16 cellular contexts compared by ENCODE assay signal in the genomic region with DNA sequence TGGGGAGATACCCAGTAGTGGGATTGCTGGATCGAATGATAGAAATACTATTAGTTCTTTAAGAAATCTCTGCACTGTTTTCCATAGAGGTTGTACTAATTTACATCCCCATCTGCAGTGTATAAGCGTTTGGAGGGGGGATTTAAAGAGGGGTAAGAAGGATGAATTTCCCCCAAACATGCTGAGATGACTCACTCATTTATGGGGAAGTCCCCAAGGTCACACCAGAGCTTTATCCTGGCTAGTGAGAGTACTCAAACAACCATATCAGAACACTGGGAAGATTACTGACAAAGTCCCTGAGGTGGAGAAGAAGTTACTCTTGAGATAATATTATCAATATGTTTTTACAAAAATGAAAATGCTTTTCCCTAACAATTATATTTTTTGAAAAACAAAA. TPM values are rescaled to one million over a fixed set of nuclear protein-coding genes. Genes with fewer than 3 reads are reported as not detected.
DNase-seq lines count a peak whose midpoint lies in the region; ATAC-seq lines count a peak whose summit lies in the region.
"Had no signal": no experiment of that assay in that cellular context is flagged by ENCODE, and none has a peak within 500 bp of the region (broad histone marks: within the 10 kb centered on the region; RNA-seq: fewer than 3 reads in every experiment).

No MANE protein-coding gene starts in this region.

- H3K36me3 ChIP-seq in CD8-positive, alpha-beta memory T cell (ENCODE audit: insufficient read depth, low read length) = no peaks in the 10 kb centered on the region
- H3K36me3 ChIP-seq: HAP-1 had no signal

- no peaks in the 10 kb centered on the region for H3K9me3 ChIP-seq in CD8-positive, alpha-beta memory T cell (ENCODE audit: low read length)
- H3K9me3 ChIP-seq: HAP-1 had no signal

- no peaks in the 10 kb centered on the region for H3K4me1 Mint-ChIP-seq in CD8-positive, alpha-beta memory T cell

- peaks cover 10 to 23% of the 10 kb centered on the region in 2 donors for H3K27me3 Mint-ChIP-seq in CD8-positive, alpha-beta memory T cell

- H3K36me3 Mint-ChIP-seq in CD8-positive, alpha-beta memory T cell = no peaks in the 10 kb centered on the region

- DNase-seq in OCI-M1 (lab: John Stamatoyannopoulos, UW) (peak; percentile 15), GM03348 (ENCODE audit: low spot score) (no peak), T-helper 1 cell (no peak)
- no peak for DNase-seq in CD8-positive, alpha-beta memory T cell
- DNase-seq: C1 segment of cervical spinal cord, NCI-H1092 treated with DMSO at 0.1 percent for 48 hours, NCI-H2029 treated with DMSO at 0.1 percent for 48 hours, NCI-H524, RPMI8226, T-helper 9 cell had no signal

- POLR2A ChIA-PET in CD8-positive, alpha-beta memory T cell (lab: Charles Lee) = no interaction called here

- no peak overlapping the region for H3K27ac ChIP-seq in CD8-positive, alpha-beta memory T cell (ENCODE audit: low read depth, low read length)

- no peak overlapping the region for H3K27ac Mint-ChIP-seq in CD8-positive, alpha-beta memory T cell

- H3K27me3 ChIP-seq in CD8-positive, alpha-beta memory T cell (ENCODE audit: insufficient read depth, low read length, poor library complexity, severe bottlenecking) = no peaks in the 10 kb centered on the region

- no peak overlapping the region for H3K4me3 Mint-ChIP-seq in CD8-positive, alpha-beta memory T cell

- CTCF ChIA-PET in CD8-positive, alpha-beta memory T cell (lab: Charles Lee) = no interaction called here

- no peaks in the 10 kb centered on the region for H3K4me1 ChIP-seq in CD8-positive, alpha-beta memory T cell (ENCODE audit: insufficient read depth, low read length)
- H3K4me1 ChIP-seq: HAP-1 had no signal

- ATAC-seq in GM18502 (IDR thresholded peaks at IDR 0.05; ENCODE audit: poor library complexity, unreplicated experiment) = peak; percentile 65
- peak; percentile 44 for ATAC-seq in GM21786 (IDR thresholded peaks at IDR 0.05; ENCODE audit: unreplicated experiment)
- peak; percentile 55 for ATAC-seq in HG03342 (IDR thresholded peaks at IDR 0.05; ENCODE audit: unreplicated experiment)
- ATAC-seq in HG02884 (IDR thresholded peaks at IDR 0.05; ENCODE audit: unreplicated experiment) = no peak

- H3K9me3 Mint-ChIP-seq in CD8-positive, alpha-beta memory T cell = no peaks in the 10 kb centered on the region

- no peak overlapping the region for H3K4me3 ChIP-seq in CD8-positive, alpha-beta memory T cell (ENCODE audit: low read length)
- H3K4me3 ChIP-seq: HAP-1 had no signal

RNA-seq across cellular contexts. Expression of a gene that starts 44.0 kb away (rescaled TPM):
- not detected for total RNA-seq in CD8-positive, alpha-beta memory T cell
- polyA plus RNA-seq in CD8-positive, alpha-beta memory T cell = not detected
- total RNA-seq: G401 had no signal
